Comparison of ENCODE assay signal across 8 cellular contexts in the genomic region with DNA sequence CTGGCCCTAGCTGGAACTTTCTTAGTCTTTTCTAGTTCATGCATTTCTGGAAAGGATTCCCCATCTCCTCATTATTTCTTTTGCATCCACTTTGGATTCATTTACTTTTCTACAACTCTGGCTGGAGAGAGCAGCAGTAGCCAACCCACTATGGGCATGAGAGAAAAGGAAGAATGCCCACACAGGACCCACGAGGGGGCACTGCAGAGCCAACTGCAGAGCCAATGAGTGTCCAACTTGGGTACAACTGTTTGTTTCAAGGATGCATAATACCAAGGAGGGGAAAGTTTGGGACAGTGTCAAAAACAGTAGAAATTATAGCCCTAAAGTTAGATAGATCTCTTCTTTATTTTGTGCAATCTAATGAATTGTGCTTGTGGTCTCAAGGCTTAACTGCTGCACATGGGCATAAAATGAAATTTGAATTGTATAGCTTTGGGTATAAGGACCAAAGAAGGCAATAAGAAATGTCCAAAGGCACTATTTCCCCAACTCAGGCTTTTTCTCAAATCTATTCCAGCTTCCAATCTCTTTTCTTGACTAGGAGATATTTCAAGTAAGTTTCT.
DNase-seq lines count a peak whose midpoint lies in the region; ATAC-seq and TF ChIP-seq lines count a peak whose summit lies in the region.

No MANE protein-coding gene starts in this region.

- no peak overlapping the region for H2AFZ ChIP-seq in PC-3 (ENCODE audit: low read length)

- peak; percentile 38 for DNase-seq in ACHN
- peak; percentile 62 for DNase-seq in PC-3
- DNase-seq in right cardiac atrium = no peak
- no peak for DNase-seq in middle frontal gyrus (ENCODE audit: extremely low spot score, low spot score)
- DNase-seq in activated CD4-positive, alpha-beta memory T cell treated with anti-CD3 and anti-CD28 coated beads for 36 hours = no peak

- H3K4me3 ChIP-seq in PC-3 (ENCODE audit: low read length) = no peak overlapping the region
- no peak overlapping the region for H3K4me3 ChIP-seq in right cardiac atrium (ENCODE audit: low read length)

- H3K9me2 ChIP-seq in PC-3 (replicated peaks; ENCODE audit: low read length) = no peaks in the 10 kb centered on the region

- H3K4me1 ChIP-seq in PC-3 (ENCODE audit: insufficient read depth, low read length) = no peaks in the 10 kb centered on the region
- H3K4me1 ChIP-seq in right cardiac atrium (ENCODE audit: control insufficient read depth, insufficient read depth, low read length) = peaks cover 8% of the 10 kb centered on the region

- H3K79me2 ChIP-seq in PC-3 (ENCODE audit: low read length) = no peaks in the 10 kb centered on the region

- CTCF ChIA-PET in PC-3 (lab: Charles Lee) = interaction anchor here (0.6 kb wide), 1 partner anchor 243 kb away, joined by 10 read pairs; no protein-coding TSS in a partner anchor
- CTCF ChIA-PET in activated CD4-positive, alpha-beta memory T cell treated with anti-CD3 and anti-CD28 coated beads for 36 hours (lab: Charles Lee) = interaction anchor here (1.1 kb wide), 1 partner anchor 63 kb away, joined by 3 read pairs; no protein-coding TSS in a partner anchor

- H3K9me3 Mint-ChIP-seq in activated CD4-positive, alpha-beta memory T cell treated with anti-CD3 and anti-CD28 coated beads for 36 hours = peaks cover 4% of the 10 kb centered on the region

- H3K4me2 ChIP-seq in PC-3 (ENCODE audit: low read length) = no peak overlapping the region

- no peaks in the 10 kb centered on the region for H3K4me1 Mint-ChIP-seq in activated CD4-positive, alpha-beta memory T cell treated with anti-CD3 and anti-CD28 coated beads for 36 hours (ENCODE audit: low read depth)

- TF ChIP-seq CTCF in PC-3 (conservative IDR thresholded peaks at IDR 0.05; ENCODE audit: low read depth, low read length) = peak; percentile 70

- intact Hi-C loops in PC-3 (cut with micrococcal nuclease) = loop anchor here (1.0 kb wide), 1 partner anchor 232 kb away; no protein-coding TSS in a partner anchor
- intact Hi-C loops in right cardiac atrium (cut with DNase I) = loop anchor here in 2 of 4 donors (5.0 to 10.0 kb wide), 2 partner anchors 64 to 232 kb away; partner anchors contain the start of gene APBB2 (in 1 of the 2)
- intact Hi-C loops in activated CD4-positive, alpha-beta memory T cell treated with anti-CD3 and anti-CD28 coated beads for 36 hours (cut with micrococcal nuclease) = no loop called here

- H3K4me3 Mint-ChIP-seq in activated CD4-positive, alpha-beta memory T cell treated with anti-CD3 and anti-CD28 coated beads for 36 hours = no peak overlapping the region

- H4K20me1 ChIP-seq in PC-3 (ENCODE audit: low read length) = no peaks in the 10 kb centered on the region

- in situ Hi-C loops in ACHN (cut with HindIII; ENCODE audit: low pct_ligation_motif_present, low pct_unique_long_range_greater_than_20kb, low sequenced_read_pairs) = no loop called here

- no peak overlapping the region for H3K27ac ChIP-seq in PC-3 (ENCODE audit: low read length)
- H3K27ac ChIP-seq in right cardiac atrium (ENCODE audit: low read length) = no peak overlapping the region

- H3K27me3 ChIP-seq in PC-3 (ENCODE audit: low read length) (no peaks in the 10 kb centered on the region), right cardiac atrium (ENCODE audit: control insufficient read depth, insufficient read depth) (no peaks in the 10 kb centered on the region)

- no peaks in the 10 kb centered on the region for H3K36me3 Mint-ChIP-seq in activated CD4-positive, alpha-beta memory T cell treated with anti-CD3 and anti-CD28 coated beads for 36 hours

- POLR2A ChIA-PET in PC-3 (lab: Charles Lee; ENCODE audit: unreplicated experiment) = no interaction called here
- POLR2A ChIA-PET in activated CD4-positive, alpha-beta memory T cell treated with anti-CD3 and anti-CD28 coated beads for 36 hours (lab: Charles Lee) = no interaction called here

- no TSS peak for BruUV-seq in PC-3 (replicated peaks; lab: Mats Ljungman, UMichigan)

- ATAC-seq in GM18870 (IDR thresholded peaks at IDR 0.05; ENCODE audit: unreplicated experiment) (peak; percentile 47), PC-3 (no peak; the same call in 1 of the 2 replicates), right cardiac atrium (peak; percentile 38 to 56), GM21786 (IDR thresholded peaks at IDR 0.05; ENCODE audit: unreplicated experiment) (no peak), HG02610 (IDR thresholded peaks at IDR 0.05; ENCODE audit: unreplicated experiment) (no peak)

- H3K9me3 ChIP-seq in PC-3 (ENCODE audit: low read length) = no peaks in the 10 kb centered on the region
- H3K9me3 ChIP-seq in right cardiac atrium (ENCODE audit: control insufficient read depth, low read length) = no peaks in the 10 kb centered on the region

- H3K9ac ChIP-seq in PC-3 (ENCODE audit: low read length) = no peak overlapping the region

- no peaks in the 10 kb centered on the region for H3K36me3 ChIP-seq in PC-3 (ENCODE audit: low read depth, low read length)

- H3K27me3 Mint-ChIP-seq in activated CD4-positive, alpha-beta memory T cell treated with anti-CD3 and anti-CD28 coated beads for 36 hours = no peaks in the 10 kb centered on the region

- H3F3A ChIP-seq in PC-3 (ENCODE audit: low read length, unreplicated experiment) = no peaks in the 10 kb centered on the region

- 36% methylated on average over 1 of the region's 1 CpG for WGBS in right cardiac atrium

- no peak overlapping the region for H3K27ac Mint-ChIP-seq in activated CD4-positive, alpha-beta memory T cell treated with anti-CD3 and anti-CD28 coated beads for 36 hours

Comparison
In these comparisons a context has a peak if more than half of its experiments do, and no peak if none do; other contexts are left out.
1. DNase-seq: peak in ACHN (single experiment) and PC-3 (single experiment); none in right cardiac atrium (0 of 3), middle frontal gyrus (single experiment) and activated CD4-positive, alpha-beta memory T cell treated with anti-CD3 and anti-CD28 coated beads for 36 hours (single experiment).
2. ATAC-seq: peak in GM18870 (single experiment) and right cardiac atrium (2 of 2); none in PC-3 (single experiment), GM21786 (single experiment) and HG02610 (single experiment).